Comparison of ENCODE assay signal across 19 cellular contexts in genomic region chr1:210259496-210259895, GRCh38. TPM values are rescaled to one million over a fixed set of nuclear protein-coding genes. Genes with fewer than 3 reads are reported as not detected.
DNase-seq lines count a peak whose midpoint lies in the region; TF ChIP-seq lines count a peak whose summit lies in the region.
"Had no signal": no experiment of that assay in that cellular context is flagged by ENCODE, and none has a peak within 500 bp of the region (broad histone marks: within the 10 kb centered on the region; RNA-seq: fewer than 3 reads in every experiment).

No MANE protein-coding gene starts in this region.

- H3K27me3 ChIP-seq in fibroblast of lung (ENCODE audit: control insufficient read depth, insufficient read depth, low read length), result peaks cover 7% of the 10 kb centered on the region
- no peaks in the 10 kb centered on the region for H3K27me3 ChIP-seq in suprapubic skin
- H3K27me3 ChIP-seq: SJCRH30, upper lobe of right lung had no signal

- TF ChIP-seq CTCF in fibroblast of lung (conservative IDR thresholded peaks at IDR 0.05 in 1 of 2, IDR thresholded peaks at IDR 0.05 in 1 of 2; ENCODE audit: low read depth in 1 of 2, low read length in 2 of 2), result no peak
- no peak for TF ChIP-seq CTCF in suprapubic skin (IDR thresholded peaks at IDR 0.05)
- no peak for TF ChIP-seq CTCF in CD14-positive monocyte (IDR thresholded peaks at IDR 0.05)

- H3K4me3 ChIP-seq in fibroblast of lung (replicated peaks in 1 of 4; ENCODE audit: control extremely low read depth in 1 of 4, insufficient read depth in 1 of 4, low read depth in 3 of 4, low read length in 4 of 4) (no peak overlapping the region), suprapubic skin (no peak overlapping the region)
- H3K4me3 ChIP-seq: SJCRH30, upper lobe of right lung had no signal

- no peaks in the 10 kb centered on the region for H3K36me3 ChIP-seq in fibroblast of lung (ENCODE audit: control insufficient read depth, insufficient read depth, low read length)
- no peaks in the 10 kb centered on the region for H3K36me3 ChIP-seq in suprapubic skin
- H3K36me3 ChIP-seq: neutrophil, SJCRH30, upper lobe of right lung had no signal

- H3K27ac ChIP-seq in fibroblast of lung (ENCODE audit: insufficient read depth, low read length), result no peak overlapping the region
- peak overlapping the region; percentile 45 for H3K27ac ChIP-seq in suprapubic skin
- H3K27ac ChIP-seq: neutrophil, SJCRH30, upper lobe of right lung had no signal

- no peaks in the 10 kb centered on the region for H3K4me1 Mint-ChIP-seq in CD14-positive monocyte
- H3K4me1 Mint-ChIP-seq: activated naive CD8-positive, alpha-beta T cell treated with anti-CD3 and anti-CD28 coated beads, Interleukin-2, amount 10 ng/mL, durations not matched to agents 7 days and 5 days had no signal

- H2AFZ ChIP-seq in fibroblast of lung (ENCODE audit: low read length), result no peak overlapping the region

- peak; percentile 10 for DNase-seq in NCI-H2171 treated with DMSO at 0.1 percent for 48 hours (lab: John Stamatoyannopoulos, UW)
- DNase-seq in NCI-H2171 (lab: John Stamatoyannopoulos, UW), result no peak
- DNase-seq in NCI-H82 treated with DMSO at 0.1 percent for 48 hours (lab: John Stamatoyannopoulos, UW; ENCODE audit: unreplicated experiment), result peak; percentile 56
- peak; percentile 17 to 96 for DNase-seq in fibroblast of lung (ENCODE audit: low read depth in 2 of 2)
- DNase-seq in suprapubic skin (ENCODE audit: low spot score in 2 of 2), result no peak
- no peak for DNase-seq in GF-D8 (lab: John Stamatoyannopoulos, UW)
- DNase-seq in CD14-positive monocyte (ENCODE audit: low spot score), result no peak
- DNase-seq in iPS-NIHi7 (ENCODE audit: extremely low spot score), result no peak
- DNase-seq: ACHN; activated CD8-positive, alpha-beta memory T cell treated with anti-CD3 and anti-CD28 coated beads, Interleukin-2, amount 50 U/mL, for 48 hours; activated naive CD8-positive, alpha-beta T cell treated with anti-CD3 and anti-CD28 coated beads, Interleukin-2, amount 10 ng/mL, durations not matched to agents 7 days and 5 days; NCI-H146; NCI-H774; SJCRH30; stimulated activated CD4-positive, alpha-beta T cell treated with anti-CD3 and anti-CD28 coated beads, Interleukin-12 subunit alpha, Interleukin-12 subunit beta, amount 100 ng/mL, for 4 hours; upper lobe of right lung had no signal

- H3K9me3 ChIP-seq in fibroblast of lung (ENCODE audit: control insufficient read depth, insufficient read depth, low read depth, low read length) (no peaks in the 10 kb centered on the region), suprapubic skin (no peaks in the 10 kb centered on the region)
- H3K9me3 ChIP-seq: neutrophil, SJCRH30, upper lobe of right lung had no signal

- H3K4me1 ChIP-seq in fibroblast of lung (ENCODE audit: control insufficient read depth, extremely low read depth, insufficient read depth, low read length) (peaks cover 15% of the 10 kb centered on the region), suprapubic skin (peaks cover 56% of the 10 kb centered on the region)
- H3K4me1 ChIP-seq: SJCRH30, upper lobe of right lung had no signal

- no peak overlapping the region for H3K27ac Mint-ChIP-seq in CD14-positive monocyte
- H3K27ac Mint-ChIP-seq: activated naive CD8-positive, alpha-beta T cell treated with anti-CD3 and anti-CD28 coated beads, Interleukin-2, amount 10 ng/mL, durations not matched to agents 7 days and 5 days; IgD-negative memory B cell had no signal

- peaks cover 12 to 16% (median 14%) of the 10 kb centered on the region in 3 donors for H3K27me3 Mint-ChIP-seq in CD14-positive monocyte (ENCODE audit: low read depth in 3 of 3)

- no peak overlapping the region for H3K9ac ChIP-seq in fibroblast of lung (ENCODE audit: insufficient read depth, low read length)

- H3K36me3 Mint-ChIP-seq in CD14-positive monocyte, result no peaks in the 10 kb centered on the region
- H3K36me3 Mint-ChIP-seq: activated naive CD8-positive, alpha-beta T cell treated with anti-CD3 and anti-CD28 coated beads, Interleukin-2, amount 10 ng/mL, durations not matched to agents 7 days and 5 days; IgD-negative memory B cell had no signal

- no peak for TF ChIP-seq EP300 in suprapubic skin (IDR thresholded peaks at IDR 0.05)

- 41% methylated on average over 5 of the region's 5 CpGs for WGBS in suprapubic skin

- H3K79me2 ChIP-seq in fibroblast of lung (ENCODE audit: control insufficient read depth, insufficient read depth, low read length), result no peaks in the 10 kb centered on the region

- no peaks in the 10 kb centered on the region for H4K20me1 ChIP-seq in fibroblast of lung (ENCODE audit: control insufficient read depth, extremely low read depth, insufficient read depth, low read length)

- intact Hi-C loops in CD14-positive monocyte (cut with micrococcal nuclease), result no loop called here

- peaks cover 0 to 2% (median 0%) of the 10 kb centered on the region in 7 donors for H3K9me3 Mint-ChIP-seq in CD14-positive monocyte
- H3K9me3 Mint-ChIP-seq: activated naive CD8-positive, alpha-beta T cell treated with anti-CD3 and anti-CD28 coated beads, Interleukin-2, amount 10 ng/mL, durations not matched to agents 7 days and 5 days; IgD-negative memory B cell had no signal

- no peak for TF ChIP-seq POLR2A in suprapubic skin (IDR thresholded peaks at IDR 0.05)

- H3K4me2 ChIP-seq in fibroblast of lung (ENCODE audit: extremely low read depth, insufficient read depth, low read length), result no peak overlapping the region

- H3K4me3 Mint-ChIP-seq in CD14-positive monocyte, result no peak overlapping the region
- H3K4me3 Mint-ChIP-seq: activated naive CD8-positive, alpha-beta T cell treated with anti-CD3 and anti-CD28 coated beads, Interleukin-2, amount 10 ng/mL, durations not matched to agents 7 days and 5 days; IgD-negative memory B cell had no signal

RNA-seq across cellular contexts. Expression of gene SERTAD4, which starts 26.9 kb away (rescaled TPM):
- total RNA-seq in fibroblast of lung, result under 0.01 and 0.17 TPM in 2 replicates
- 0.87 and 7.6 TPM in 2 replicates for polyA plus RNA-seq in fibroblast of lung
- polyA plus RNA-seq in fibroblast of lung (2012), result 0.66 and 5.6 TPM in 2 replicates
- 0.33 and 1.7 TPM in 2 replicates for polyA minus RNA-seq in fibroblast of lung (ENCODE audit: low replicate concordance)
- total RNA-seq in suprapubic skin, result 10 to 100 TPM in 3 of 4 donors, 1 to 10 TPM in 1; 8.5 to 24.1 (median 16.8) TPM
- not detected for polyA plus RNA-seq in CD14-positive monocyte
- total RNA-seq: activated naive CD8-positive, alpha-beta T cell treated with anti-CD3 and anti-CD28 coated beads, Interleukin-2, amount 10 ng/mL, durations not matched to agents 7 days and 5 days; left lobe of liver had no signal
- polyA plus RNA-seq: IgD-negative memory B cell had no signal

Comparison
In these comparisons a context has a peak if more than half of its experiments do, and no peak if none do; other contexts are left out.
1. DNase-seq: peak in NCI-H2171 treated with DMSO at 0.1 percent for 48 hours (single experiment), NCI-H82 treated with DMSO at 0.1 percent for 48 hours (single experiment) and fibroblast of lung (2 of 2); none in NCI-H2171 (single experiment), suprapubic skin (0 of 2), GF-D8 (single experiment), CD14-positive monocyte (single experiment) and iPS-NIHi7 (single experiment).